Comparison of ENCODE assay signal across 8 cellular contexts in genomic region chr19:17794731-17795494, GRCh38. TPM values are rescaled to one million over a fixed set of nuclear protein-coding genes. Genes with fewer than 3 reads are reported as not detected.
DNase-seq lines count a peak whose midpoint lies in the region; ATAC-seq and TF ChIP-seq lines count a peak whose summit lies in the region.

B3GNT3 (plus strand) TSS chr19:17795138; CDS start chr19:17807808, 12,670 bp downstream.

- H3K27me3 ChIP-seq in transverse colon (peaks cover 34% of the 10 kb centered on the region), WERI-Rb-1 (ENCODE audit: insufficient read depth, low read depth, severe bottlenecking) (no peaks in the 10 kb centered on the region)

- H3K36me3 ChIP-seq in transverse colon (no peaks in the 10 kb centered on the region), WERI-Rb-1 (no peaks in the 10 kb centered on the region)

- H3K4me3 ChIP-seq in transverse colon (peak within 1 kb of the TSS; percentile 10 to 58 (median 53)), WERI-Rb-1 (ENCODE audit: low read depth, low read length) (no peak within 1 kb of the TSS)

- WGBS in transverse colon (ENCODE audit: low coverage in 1 of 2), 2 donors = 8% methylated on average over 49 of the region's 50 CpGs; no CpG with 5 or more reads in 1 of the 2 donors

- CTCF ChIA-PET in T-cell (lab: Charles Lee) = interaction anchor here in 1 of 2 donors (1.0 kb wide), 1 partner anchor 53 kb away, joined by 3 read pairs; the partner anchor contains the start of gene JAK3

- no peaks in the 10 kb centered on the region for H3K9me3 Mint-ChIP-seq in T-cell

- H3K4me1 ChIP-seq in transverse colon = peaks cover 20 to 55% (median 41%) of the 10 kb centered on the region in 4 donors

- peaks cover 56 to 70% (median 61%) of the 10 kb centered on the region in 3 donors for H3K4me1 Mint-ChIP-seq in T-cell

- POLR2A ChIA-PET in T-cell (lab: Charles Lee) = no interaction called here

- no peaks in the 10 kb centered on the region for H3K27me3 Mint-ChIP-seq in T-cell

- peak within 1 kb of the TSS; percentile 55 to 77 (median 59) for H3K4me3 Mint-ChIP-seq in T-cell

- H3K27ac Mint-ChIP-seq in T-cell = peak within 1 kb of the TSS; percentile 67 to 71

- ATAC-seq in T-cell (replicated peaks in 1 of 4) (peak in 3 of 4 experiments; percentile 13 to 36 (median 33)), left ventricle myocardium superior (no peak), HG03469 (IDR thresholded peaks at IDR 0.05; ENCODE audit: unreplicated experiment) (no peak)

- no peaks in the 10 kb centered on the region for H3K36me3 Mint-ChIP-seq in T-cell

- H3K9me3 ChIP-seq in transverse colon (no peaks in the 10 kb centered on the region), WERI-Rb-1 (ENCODE audit: severe bottlenecking) (no peaks in the 10 kb centered on the region)

- peak; percentile 48 for DNase-seq in stimulated activated CD4-positive, alpha-beta T cell treated with anti-CD3 and anti-CD28 coated beads, Interleukin-15, amount 100 ng/mL, for 24 hours
- DNase-seq in stimulated activated CD4-positive, alpha-beta T cell treated with anti-CD3 and anti-CD28 coated beads, Interleukin-4, amount 100 ng/mL, for 4 hours = no peak
- DNase-seq in T-cell (peak in 7 of 34 experiments; percentile 10 to 41 (median 22)), left ventricle myocardium superior (peak; percentile 47), transverse colon (peak; percentile 95), WERI-Rb-1 (no peak), superior temporal gyrus (ENCODE audit: extremely low spot score) (no peak)

- in situ Hi-C loops in transverse colon (cut with MboI; ENCODE audit: low pct_ligation_motif_present in 1 of 4, low pct_unique_long_range_greater_than_20kb in 1 of 4, low sequenced_read_pairs in 3 of 4) = no loop called here

- no peak for TF ChIP-seq CTCF in transverse colon (IDR thresholded peaks at IDR 0.05)
- no peak for TF ChIP-seq CTCF in WERI-Rb-1 (IDR thresholded peaks at IDR 0.05; ENCODE audit: low read depth, low read length)

- H3K27ac ChIP-seq in transverse colon (peak within 1 kb of the TSS; percentile 91 to 92 (median 92)), WERI-Rb-1 (no peak within 1 kb of the TSS)

- intact Hi-C loops in left ventricle myocardium superior (cut with micrococcal nuclease) = no loop called here
- intact Hi-C loops in transverse colon (cut with DNase I; ENCODE audit: low total_unique reads) = no loop called here

- TF ChIP-seq EP300 in transverse colon (IDR thresholded peaks at IDR 0.05; ENCODE audit: low read depth) = no peak

- TF ChIP-seq POLR2A in transverse colon (IDR thresholded peaks at IDR 0.05) = peak; percentile 99

RNA-seq across cellular contexts. Expression of gene B3GNT3, which starts in this region (rescaled TPM):
- total RNA-seq in T-cell (1 to 10 TPM in 1 of 5 donors, under 1 TPM in 4; 0.12 to 1.2 (median 0.79) TPM), left ventricle myocardium superior (not detected), transverse colon (100 to 1,000 TPM in 3 of 4 donors, 10 to 100 TPM in 1; 52.1 to 180 (median 144) TPM)

Comparison
In these comparisons a context has a peak if more than half of its experiments do, and no peak if none do; other contexts are left out.
1. RNA of gene B3GNT3 (total RNA-seq): 52.1 to 180 TPM in transverse colon; 0.12 to 1.2 TPM in T-cell and not detected in left ventricle myocardium superior (single experiment); every median in the first group is over 10 times any median in the second.
2. DNase-seq: peak in stimulated activated CD4-positive, alpha-beta T cell treated with anti-CD3 and anti-CD28 coated beads, Interleukin-15, amount 100 ng/mL, for 24 hours (single experiment) and transverse colon (single experiment); none in stimulated activated CD4-positive, alpha-beta T cell treated with anti-CD3 and anti-CD28 coated beads, Interleukin-4, amount 100 ng/mL, for 4 hours (0 of 2), WERI-Rb-1 (single experiment) and superior temporal gyrus (single experiment).
3. Peak in DNase-seq in left ventricle myocardium superior; RNA of the gene not detected or under 1 TPM.
4. ATAC-seq: peak in T-cell (3 of 4); none in left ventricle myocardium superior (single experiment) and HG03469 (single experiment).